ENCODE assay signal across 1 cellular context in the genomic region with DNA sequence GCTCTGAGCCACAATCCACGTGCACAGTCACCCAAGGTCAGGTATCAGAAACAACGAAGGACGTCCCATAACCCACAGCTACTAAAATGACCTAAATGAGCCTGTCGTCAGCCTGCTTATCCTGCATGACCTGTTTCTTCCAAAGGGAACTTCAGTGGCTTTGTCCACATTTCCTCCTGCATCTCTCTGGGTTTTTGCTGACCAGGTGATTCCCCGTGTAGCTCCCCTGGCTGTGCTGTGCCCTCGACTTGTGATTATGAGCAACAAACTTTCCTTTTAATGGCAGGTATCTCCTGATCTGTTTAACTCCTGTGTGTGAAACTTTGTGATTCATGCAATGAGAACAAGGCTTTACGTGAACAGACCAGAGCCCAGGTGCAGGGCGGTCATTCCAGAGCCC.
TF ChIP-seq lines count a peak whose summit lies in the region.

No MANE protein-coding gene starts in this region.

TF ChIP-seq in HepG2, 621 proteins besides CTCF, POLR2A, EP300 and RAD21 (continued from another document):
- no peak for TF ChIP-seq ZBTB10 (CRISPR knock-in tag; IDR thresholded peaks at IDR 0.05; ENCODE audit: borderline replicate concordance)
